1 cellular context compared by ENCODE assay signal in genomic region chr17:5464717-5465507, GRCh38.
TF ChIP-seq lines count a peak whose summit lies in the region.

No MANE protein-coding gene starts in this region.

TF ChIP-seq in HepG2, 621 proteins besides CTCF, POLR2A, EP300 and RAD21 (continued from another document and continues in another):
- no peak for TF ChIP-seq DZIP1 (CRISPR knock-in tag; IDR thresholded peaks at IDR 0.05)
- TF ChIP-seq PRMT3 (CRISPR knock-in tag; IDR thresholded peaks at IDR 0.05; ENCODE audit: borderline replicate concordance, low read depth) = no peak
- peak; percentile 36; the same call in 1 of the 2 replicates for TF ChIP-seq SALL1 (CRISPR knock-in tag; IDR thresholded peaks at IDR 0.05)
- TF ChIP-seq ZNF709 (CRISPR knock-in tag; IDR thresholded peaks at IDR 0.05) = no peak
- TF ChIP-seq ZNF777 (CRISPR knock-in tag; IDR thresholded peaks at IDR 0.05) = no peak
- no peak for TF ChIP-seq HOXA7 (CRISPR knock-in tag; IDR thresholded peaks at IDR 0.05)
- TF ChIP-seq HHEX (CRISPR knock-in tag; IDR thresholded peaks at IDR 0.05) = no peak
- TF ChIP-seq NFIC (IDR thresholded peaks at IDR 0.05; ENCODE audit: low read length) = no peak
- peak; percentile 62; the same call in 1 of the 2 replicates for TF ChIP-seq ZBTB39 (CRISPR knock-in tag; IDR thresholded peaks at IDR 0.05)
- TF ChIP-seq ZNF747 (CRISPR knock-in tag; IDR thresholded peaks at IDR 0.05; ENCODE audit: borderline replicate concordance) = no peak
- TF ChIP-seq ZNF766 (CRISPR knock-in tag; IDR thresholded peaks at IDR 0.05; ENCODE audit: borderline replicate concordance) = no peak
- no peak for TF ChIP-seq GMEB2 (CRISPR knock-in tag; IDR thresholded peaks at IDR 0.05; ENCODE audit: low read depth)
- no peak for TF ChIP-seq ZNF484 (CRISPR knock-in tag; IDR thresholded peaks at IDR 0.05; ENCODE audit: borderline replicate concordance, low read depth)
- no peak for TF ChIP-seq RBM39 (IDR thresholded peaks at IDR 0.05; ENCODE audit: low read depth, low read length, poor library complexity, severe bottlenecking)
- TF ChIP-seq FUBP1 (CRISPR knock-in tag; IDR thresholded peaks at IDR 0.05; ENCODE audit: borderline replicate concordance) = no peak
- no peak for TF ChIP-seq NR3C1 (CRISPR knock-in tag; IDR thresholded peaks at IDR 0.05)
- TF ChIP-seq ZZZ3 (CRISPR knock-in tag; IDR thresholded peaks at IDR 0.05; ENCODE audit: borderline replicate concordance) = no peak
- TF ChIP-seq ZNF280D (CRISPR knock-in tag; IDR thresholded peaks at IDR 0.05) = no peak
- peak; percentile 48; the same call in 1 of the 2 replicates for TF ChIP-seq REPIN1 (CRISPR knock-in tag; IDR thresholded peaks at IDR 0.05; ENCODE audit: borderline replicate concordance, low read depth)
- no peak for TF ChIP-seq U2AF2 (IDR thresholded peaks at IDR 0.05; ENCODE audit: low read depth, low read length)
- peak; percentile 56; the same call in 1 of the 2 replicates for TF ChIP-seq ETV5 (CRISPR knock-in tag; IDR thresholded peaks at IDR 0.05; ENCODE audit: borderline replicate concordance)
- TF ChIP-seq TFDP1 (CRISPR knock-in tag; IDR thresholded peaks at IDR 0.05; ENCODE audit: borderline replicate concordance) = peak; percentile 12; the same call in 1 of the 2 replicates
- TF ChIP-seq REST (IDR thresholded peaks at IDR 0.05; ENCODE audit: borderline replicate concordance in 1 of 2, low read depth in 1 of 2, low read length in 2 of 2) = no peak
- no peak for TF ChIP-seq ZNF546 (CRISPR knock-in tag; conservative IDR thresholded peaks at IDR 0.05)
- no peak for TF ChIP-seq ZNF224 (CRISPR knock-in tag; IDR thresholded peaks at IDR 0.05)
- peak; percentile 76 for TF ChIP-seq ZFX (CRISPR knock-in tag; IDR thresholded peaks at IDR 0.05; ENCODE audit: low read depth)
- TF ChIP-seq ZNF451 (CRISPR knock-in tag; IDR thresholded peaks at IDR 0.05) = no peak
- peak; percentile 52 for TF ChIP-seq UBTF (CRISPR knock-in tag; IDR thresholded peaks at IDR 0.05)
- no peak for TF ChIP-seq SKIL (CRISPR knock-in tag; IDR thresholded peaks at IDR 0.05; ENCODE audit: borderline replicate concordance)
- no peak for TF ChIP-seq TP53 (CRISPR knock-in tag; conservative IDR thresholded peaks at IDR 0.05)
- TF ChIP-seq ZNF839 (CRISPR knock-in tag; IDR thresholded peaks at IDR 0.05; ENCODE audit: borderline replicate concordance) = no peak
- TF ChIP-seq ZNF589 (CRISPR knock-in tag; conservative IDR thresholded peaks at IDR 0.05) = no peak
- TF ChIP-seq NR2F1 (CRISPR knock-in tag; IDR thresholded peaks at IDR 0.05) = no peak
- TF ChIP-seq SOX13 (IDR thresholded peaks at IDR 0.05) = peak; percentile 40
- peak in 1 of 2 experiments; percentile 75; a peak in 2 of 4 replicates for TF ChIP-seq SOX13 (CRISPR knock-in tag; conservative IDR thresholded peaks at IDR 0.05 in 1 of 2, IDR thresholded peaks at IDR 0.05 in 1 of 2)
- TF ChIP-seq MEIS2 (CRISPR knock-in tag; IDR thresholded peaks at IDR 0.05) = peak; percentile 67; the same call in 1 of the 2 replicates
- TF ChIP-seq KLF9 (CRISPR knock-in tag; IDR thresholded peaks at IDR 0.05; ENCODE audit: low read depth) = 0 out of 2 replicates have a peak, but pooled peaks have one; percentile 49
- no peak for TF ChIP-seq FOXA1 (IDR thresholded peaks at IDR 0.05)
- TF ChIP-seq FOXA1 (CRISPR knock-in tag; IDR thresholded peaks at IDR 0.05) = peak; percentile 0; the same call in 1 of the 2 replicates
